ENCODE assay signal across 25 cellular contexts in the genomic region with DNA sequence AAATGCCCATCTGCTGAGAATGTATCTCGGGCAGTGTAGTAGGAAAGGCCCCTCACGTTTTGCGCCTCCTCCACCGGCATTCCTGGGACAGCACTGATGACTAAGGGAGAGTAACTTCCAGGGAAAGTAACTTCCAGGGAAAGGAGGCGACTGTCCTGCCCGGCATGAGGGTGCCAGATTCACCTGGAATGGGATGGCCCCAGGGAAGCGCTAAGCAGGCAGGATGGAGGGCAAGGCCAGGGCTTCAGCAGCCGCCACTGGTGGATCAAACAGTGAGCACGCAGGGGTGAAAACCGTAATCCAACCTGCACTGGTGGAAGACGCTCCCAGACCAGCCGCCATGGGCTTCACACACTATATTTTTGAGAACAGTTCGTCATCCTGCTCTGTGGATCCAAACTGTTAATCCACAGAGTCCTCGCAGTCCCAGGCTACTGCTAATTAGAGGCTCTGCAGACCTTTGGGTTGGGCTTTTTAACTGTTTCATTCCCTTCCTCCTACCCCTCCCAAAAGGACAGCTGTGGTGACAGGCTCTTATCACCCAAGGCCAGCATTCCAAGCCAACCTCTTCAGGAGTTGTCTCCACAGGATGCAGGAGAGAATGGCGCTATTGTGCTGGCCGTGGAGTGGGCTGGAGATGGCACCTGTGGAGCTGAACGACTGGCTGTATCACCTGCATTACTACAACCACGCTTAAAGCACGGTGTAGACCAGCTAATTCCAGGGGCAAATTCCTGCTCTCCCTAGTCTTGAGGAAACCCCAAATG.
A peak's percentile ranks its signal among the peaks of the same experiment; 100 is the strongest.
DNase-seq lines count a peak whose midpoint lies in the region; ATAC-seq and TF ChIP-seq lines count a peak whose summit lies in the region.
"Had no signal": no experiment of that assay in that cellular context is flagged by ENCODE, and none has a peak within 500 bp of the region (broad histone marks: within the 10 kb centered on the region; RNA-seq: fewer than 3 reads in every experiment).

No MANE protein-coding gene starts in this region.

- H3K4me1 ChIP-seq in suprapubic skin, result peaks cover 12% of the 10 kb centered on the region
- H3K4me1 ChIP-seq: adrenal gland, breast epithelium, HAP-1 had no signal

- no peaks in the 10 kb centered on the region for H3K36me3 ChIP-seq in suprapubic skin
- H3K36me3 ChIP-seq: adrenal gland, breast epithelium, HAP-1, neutrophil had no signal

- H3K27ac Mint-ChIP-seq in activated T-cell treated with anti-CD3 and anti-CD28 coated beads, Interleukin-2, amount 50 U/mL, for 24 hours, result no peak overlapping the region
- H3K27ac Mint-ChIP-seq: activated B cell treated with CpG ODN at 0.5 μM for 24 hours; activated T-helper 2 cell treated with anti-CD3 and anti-CD28 coated beads, Interferon-gamma antibody, Interleukin-2, Interleukin-4, amounts not matched to agents 10 μg/mL and 5 μg/mL and 100 μg/mL, durations not matched to agents 14 hours and 24 hours and 36 hours; CD8-positive, alpha-beta T cell; immature natural killer cell; stimulated activated memory B cell treated with anti-CD40 and anti-IgM and Interleukin-4, amounts not matched to agents 10 μg/mL and 1 μg/mL and 100 μg/mL, for 72 hours had no signal

- no peaks in the 10 kb centered on the region for H3K4me1 Mint-ChIP-seq in activated T-cell treated with anti-CD3 and anti-CD28 coated beads, Interleukin-2, amount 50 U/mL, for 24 hours (ENCODE audit: low read depth)
- H3K4me1 Mint-ChIP-seq in activated T-cell treated with anti-CD3 and anti-CD28 coated beads, Interleukin-2, amount 50 U/mL, for 4 hours (ENCODE audit: low read depth), result no peaks in the 10 kb centered on the region
- H3K4me1 Mint-ChIP-seq: activated B cell treated with CpG ODN at 0.5 μM for 24 hours; stimulated activated memory B cell treated with anti-CD40 and anti-IgM and Interleukin-4, amounts not matched to agents 10 μg/mL and 1 μg/mL and 100 μg/mL, for 72 hours had no signal

- H3K27me3 Mint-ChIP-seq in activated T-cell treated with anti-CD3 and anti-CD28 coated beads, Interleukin-2, amount 50 U/mL, for 24 hours, result peaks cover 13% of the 10 kb centered on the region
- peaks cover 8% of the 10 kb centered on the region for H3K27me3 Mint-ChIP-seq in activated T-cell treated with anti-CD3 and anti-CD28 coated beads, Interleukin-2, amount 50 U/mL, for 4 hours (ENCODE audit: low read depth)

- no peak for ATAC-seq in activated T-cell treated with anti-CD3 and anti-CD28 coated beads, Interleukin-2, amount 50 U/mL, for 4 hours
- ATAC-seq: CD8-positive, alpha-beta T cell; K562; right cardiac atrium; stimulated activated memory B cell treated with anti-CD40 and anti-IgM and Interleukin-4, amounts not matched to agents 10 μg/mL and 1 μg/mL and 100 μg/mL, for 72 hours had no signal

- no peak overlapping the region for H3K4me3 Mint-ChIP-seq in activated T-cell treated with anti-CD3 and anti-CD28 coated beads, Interleukin-2, amount 50 U/mL, for 24 hours
- no peak overlapping the region for H3K4me3 Mint-ChIP-seq in activated T-cell treated with anti-CD3 and anti-CD28 coated beads, Interleukin-2, amount 50 U/mL, for 4 hours
- H3K4me3 Mint-ChIP-seq: activated B cell treated with CpG ODN at 0.5 μM for 24 hours; CD8-positive, alpha-beta T cell; stimulated activated memory B cell treated with anti-CD40 and anti-IgM and Interleukin-4, amounts not matched to agents 10 μg/mL and 1 μg/mL and 100 μg/mL, for 72 hours had no signal

- H3K27ac ChIP-seq in suprapubic skin, result no peak overlapping the region
- H3K27ac ChIP-seq: adrenal gland, breast epithelium, neutrophil, RWPE1 had no signal

- no peak for TF ChIP-seq POLR2A in suprapubic skin (IDR thresholded peaks at IDR 0.05)

- H3K9me3 ChIP-seq in suprapubic skin, result no peaks in the 10 kb centered on the region
- H3K9me3 ChIP-seq: adrenal gland, HAP-1, neutrophil had no signal

- DNase-seq in activated T-cell treated with anti-CD3 and anti-CD28 coated beads, Interleukin-2, amount 50 U/mL, for 24 hours, result peak; percentile 11
- DNase-seq in activated T-cell treated with anti-CD3 and anti-CD28 coated beads, Interleukin-2, amount 50 U/mL, for 4 hours, result no peak
- DNase-seq in activated CD8-positive, alpha-beta memory T cell treated with anti-CD3 and anti-CD28 coated beads, Interleukin-2, amount 50 U/mL, for 48 hours, result peak; percentile 38
- DNase-seq in mesenteric fat pad (ENCODE audit: low spot score), result peak; percentile 74
- DNase-seq in suprapubic skin (ENCODE audit: low spot score in 2 of 2), result peak; percentile 44 to 65
- DNase-seq in NCI-H526 (lab: John Stamatoyannopoulos, UW), result no peak
- no peak for DNase-seq in dedifferentiated amniotic fluid mesenchymal stem cell (ENCODE audit: extremely low spot score)
- no peak for DNase-seq in NOMO-1 (lab: John Stamatoyannopoulos, UW; ENCODE audit: unreplicated experiment in 2 of 2)
- DNase-seq: activated B cell treated with CpG ODN at 0.5 μM for 24 hours, dermis blood vessel endothelial cell, DMS53, foreskin fibroblast, immature natural killer cell, NCI-H187, right cardiac atrium, T1000 had no signal

- H3K9me3 Mint-ChIP-seq in activated T-cell treated with anti-CD3 and anti-CD28 coated beads, Interleukin-2, amount 50 U/mL, for 24 hours, result no peaks in the 10 kb centered on the region
- H3K9me3 Mint-ChIP-seq in activated T-cell treated with anti-CD3 and anti-CD28 coated beads, Interleukin-2, amount 50 U/mL, for 4 hours, result no peaks in the 10 kb centered on the region
- H3K9me3 Mint-ChIP-seq: activated B cell treated with CpG ODN at 0.5 μM for 24 hours; activated T-helper 2 cell treated with anti-CD3 and anti-CD28 coated beads, Interferon-gamma antibody, Interleukin-2, Interleukin-4, amounts not matched to agents 10 μg/mL and 5 μg/mL and 100 μg/mL, durations not matched to agents 14 hours and 24 hours and 36 hours; CD8-positive, alpha-beta T cell; stimulated activated memory B cell treated with anti-CD40 and anti-IgM and Interleukin-4, amounts not matched to agents 10 μg/mL and 1 μg/mL and 100 μg/mL, for 72 hours had no signal

- no peaks in the 10 kb centered on the region for H3K36me3 Mint-ChIP-seq in activated T-cell treated with anti-CD3 and anti-CD28 coated beads, Interleukin-2, amount 50 U/mL, for 24 hours (ENCODE audit: low read depth)
- no peaks in the 10 kb centered on the region for H3K36me3 Mint-ChIP-seq in activated T-cell treated with anti-CD3 and anti-CD28 coated beads, Interleukin-2, amount 50 U/mL, for 4 hours (ENCODE audit: insufficient read depth)
- H3K36me3 Mint-ChIP-seq: CD8-positive, alpha-beta T cell; stimulated activated memory B cell treated with anti-CD40 and anti-IgM and Interleukin-4, amounts not matched to agents 10 μg/mL and 1 μg/mL and 100 μg/mL, for 72 hours had no signal

- no peak for TF ChIP-seq EP300 in suprapubic skin (IDR thresholded peaks at IDR 0.05)

- peaks cover 9% of the 10 kb centered on the region for H3K27me3 ChIP-seq in suprapubic skin
- H3K27me3 ChIP-seq: adrenal gland, neutrophil had no signal

- H3K4me3 ChIP-seq in suprapubic skin, result no peak overlapping the region
- H3K4me3 ChIP-seq: adrenal gland, breast epithelium, HAP-1, K562 had no signal

- WGBS in suprapubic skin, result 88% methylated on average over 19 of the region's 19 CpGs

- no peak for TF ChIP-seq CTCF in suprapubic skin (IDR thresholded peaks at IDR 0.05)

Comparison
In these comparisons a context has a peak if more than half of its experiments do, and no peak if none do; other contexts are left out.
1. DNase-seq: peak in activated T-cell treated with anti-CD3 and anti-CD28 coated beads, Interleukin-2, amount 50 U/mL, for 24 hours (single experiment), activated CD8-positive, alpha-beta memory T cell treated with anti-CD3 and anti-CD28 coated beads, Interleukin-2, amount 50 U/mL, for 48 hours (single experiment), mesenteric fat pad (single experiment) and suprapubic skin (2 of 2); none in activated T-cell treated with anti-CD3 and anti-CD28 coated beads, Interleukin-2, amount 50 U/mL, for 4 hours (single experiment), NCI-H526 (0 of 2), dedifferentiated amniotic fluid mesenchymal stem cell (single experiment) and NOMO-1 (0 of 2).